Comparison of ENCODE assay signal across 1 cellular context in the genomic region with DNA sequence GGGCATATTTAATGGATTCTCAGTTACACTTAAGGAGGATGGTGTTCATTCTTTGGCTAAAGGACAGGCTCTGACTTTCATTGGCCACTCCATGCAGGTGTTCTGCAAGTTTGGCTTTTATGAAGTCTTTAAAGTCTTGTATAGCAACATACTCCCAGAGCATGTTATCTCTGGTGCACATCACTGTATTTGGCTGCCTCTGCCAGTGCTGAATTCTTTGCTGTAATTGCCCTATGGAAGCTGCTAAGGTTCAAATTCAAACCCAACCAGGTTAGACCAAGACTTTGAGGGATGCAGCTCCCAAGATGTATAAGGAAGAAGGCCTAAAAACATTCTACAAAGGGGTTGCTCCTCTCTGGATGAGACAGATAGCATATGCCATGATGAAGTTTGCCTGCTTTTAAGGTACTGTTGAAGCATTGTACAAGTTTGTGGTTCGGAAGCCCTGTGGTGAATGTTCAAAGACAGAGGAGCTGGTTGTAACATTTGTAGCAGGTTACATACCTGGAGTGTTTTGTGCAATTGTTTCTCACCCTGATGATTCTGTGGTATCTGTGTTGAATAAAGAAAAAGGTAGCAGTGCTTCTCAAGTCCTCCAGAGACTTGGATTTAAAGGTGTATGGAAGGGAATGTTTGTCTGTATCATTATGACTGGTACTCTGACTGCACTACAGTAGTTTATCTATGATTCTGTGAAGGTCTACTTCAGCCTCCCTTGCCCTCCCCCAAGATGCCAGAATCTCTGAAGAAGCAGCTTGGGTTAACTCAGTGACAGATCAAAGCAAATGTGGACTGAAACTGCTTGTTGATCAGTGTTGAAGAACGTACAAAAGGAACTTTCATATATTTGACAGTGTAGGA.
TF ChIP-seq lines count a peak whose summit lies in the region.

No MANE protein-coding gene starts in this region.

TF ChIP-seq in K562, 482 proteins besides CTCF, POLR2A, EP300 and RAD21:
- TF ChIP-seq, protein P1, sequence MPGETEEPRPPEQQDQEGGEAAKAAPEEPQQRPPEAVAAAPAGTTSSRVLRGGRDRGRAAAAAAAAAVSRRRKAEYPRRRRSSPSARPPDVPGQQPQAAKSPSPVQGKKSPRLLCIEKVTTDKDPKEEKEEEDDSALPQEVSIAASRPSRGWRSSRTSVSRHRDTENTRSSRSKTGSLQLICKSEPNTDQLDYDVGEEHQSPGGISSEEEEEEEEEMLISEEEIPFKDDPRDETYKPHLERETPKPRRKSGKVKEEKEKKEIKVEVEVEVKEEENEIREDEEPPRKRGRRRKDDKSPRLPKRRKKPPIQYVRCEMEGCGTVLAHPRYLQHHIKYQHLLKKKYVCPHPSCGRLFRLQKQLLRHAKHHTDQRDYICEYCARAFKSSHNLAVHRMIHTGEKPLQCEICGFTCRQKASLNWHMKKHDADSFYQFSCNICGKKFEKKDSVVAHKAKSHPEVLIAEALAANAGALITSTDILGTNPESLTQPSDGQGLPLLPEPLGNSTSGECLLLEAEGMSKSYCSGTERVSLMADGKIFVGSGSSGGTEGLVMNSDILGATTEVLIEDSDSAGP (CRISPR knock-in tag; IDR thresholded peaks at IDR 0.05) = no peak
- TF ChIP-seq, protein P2, sequence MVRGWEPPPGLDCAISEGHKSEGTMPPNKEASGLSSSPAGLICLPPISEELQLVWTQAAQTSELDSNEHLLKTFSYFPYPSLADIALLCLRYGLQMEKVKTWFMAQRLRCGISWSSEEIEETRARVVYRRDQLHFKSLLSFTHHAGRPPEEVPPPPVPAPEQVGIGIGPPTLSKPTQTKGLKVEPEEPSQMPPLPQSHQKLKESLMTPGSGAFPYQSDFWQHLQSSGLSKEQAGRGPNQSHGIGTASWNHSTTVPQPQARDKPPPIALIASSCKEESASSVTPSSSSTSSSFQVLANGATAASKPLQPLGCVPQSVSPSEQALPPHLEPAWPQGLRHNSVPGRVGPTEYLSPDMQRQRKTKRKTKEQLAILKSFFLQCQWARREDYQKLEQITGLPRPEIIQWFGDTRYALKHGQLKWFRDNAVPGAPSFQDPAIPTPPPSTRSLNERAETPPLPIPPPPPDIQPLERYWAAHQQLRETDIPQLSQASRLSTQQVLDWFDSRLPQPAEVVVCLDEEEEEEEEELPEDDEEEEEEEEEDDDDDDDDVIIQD (CRISPR knock-in tag; IDR thresholded peaks at IDR 0.05) = no peak
- TF ChIP-seq MAFG (tag; conservative IDR thresholded peaks at IDR 0.05) (no peak), KAT8 (IDR thresholded peaks at IDR 0.05; ENCODE audit: low read depth) (no peak), TRIM24 (IDR thresholded peaks at IDR 0.05) (no peak), ZBTB17 (CRISPR knock-in tag; IDR thresholded peaks at IDR 0.05) (peak; percentile 90)
- TF ChIP-seq, protein P3, sequence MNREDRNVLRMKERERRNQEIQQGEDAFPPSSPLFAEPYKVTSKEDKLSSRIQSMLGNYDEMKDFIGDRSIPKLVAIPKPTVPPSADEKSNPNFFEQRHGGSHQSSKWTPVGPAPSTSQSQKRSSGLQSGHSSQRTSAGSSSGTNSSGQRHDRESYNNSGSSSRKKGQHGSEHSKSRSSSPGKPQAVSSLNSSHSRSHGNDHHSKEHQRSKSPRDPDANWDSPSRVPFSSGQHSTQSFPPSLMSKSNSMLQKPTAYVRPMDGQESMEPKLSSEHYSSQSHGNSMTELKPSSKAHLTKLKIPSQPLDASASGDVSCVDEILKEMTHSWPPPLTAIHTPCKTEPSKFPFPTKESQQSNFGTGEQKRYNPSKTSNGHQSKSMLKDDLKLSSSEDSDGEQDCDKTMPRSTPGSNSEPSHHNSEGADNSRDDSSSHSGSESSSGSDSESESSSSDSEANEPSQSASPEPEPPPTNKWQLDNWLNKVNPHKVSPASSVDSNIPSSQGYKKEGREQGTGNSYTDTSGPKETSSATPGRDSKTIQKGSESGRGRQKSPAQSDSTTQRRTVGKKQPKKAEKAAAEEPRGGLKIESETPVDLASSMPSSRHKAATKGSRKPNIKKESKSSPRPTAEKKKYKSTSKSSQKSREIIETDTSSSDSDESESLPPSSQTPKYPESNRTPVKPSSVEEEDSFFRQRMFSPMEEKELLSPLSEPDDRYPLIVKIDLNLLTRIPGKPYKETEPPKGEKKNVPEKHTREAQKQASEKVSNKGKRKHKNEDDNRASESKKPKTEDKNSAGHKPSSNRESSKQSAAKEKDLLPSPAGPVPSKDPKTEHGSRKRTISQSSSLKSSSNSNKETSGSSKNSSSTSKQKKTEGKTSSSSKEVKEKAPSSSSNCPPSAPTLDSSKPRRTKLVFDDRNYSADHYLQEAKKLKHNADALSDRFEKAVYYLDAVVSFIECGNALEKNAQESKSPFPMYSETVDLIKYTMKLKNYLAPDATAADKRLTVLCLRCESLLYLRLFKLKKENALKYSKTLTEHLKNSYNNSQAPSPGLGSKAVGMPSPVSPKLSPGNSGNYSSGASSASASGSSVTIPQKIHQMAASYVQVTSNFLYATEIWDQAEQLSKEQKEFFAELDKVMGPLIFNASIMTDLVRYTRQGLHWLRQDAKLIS (CRISPR knock-in tag; IDR thresholded peaks at IDR 0.05) = 0 out of 2 replicates have a peak, but pooled peaks have one; percentile 13
- TF ChIP-seq, protein P4, sequence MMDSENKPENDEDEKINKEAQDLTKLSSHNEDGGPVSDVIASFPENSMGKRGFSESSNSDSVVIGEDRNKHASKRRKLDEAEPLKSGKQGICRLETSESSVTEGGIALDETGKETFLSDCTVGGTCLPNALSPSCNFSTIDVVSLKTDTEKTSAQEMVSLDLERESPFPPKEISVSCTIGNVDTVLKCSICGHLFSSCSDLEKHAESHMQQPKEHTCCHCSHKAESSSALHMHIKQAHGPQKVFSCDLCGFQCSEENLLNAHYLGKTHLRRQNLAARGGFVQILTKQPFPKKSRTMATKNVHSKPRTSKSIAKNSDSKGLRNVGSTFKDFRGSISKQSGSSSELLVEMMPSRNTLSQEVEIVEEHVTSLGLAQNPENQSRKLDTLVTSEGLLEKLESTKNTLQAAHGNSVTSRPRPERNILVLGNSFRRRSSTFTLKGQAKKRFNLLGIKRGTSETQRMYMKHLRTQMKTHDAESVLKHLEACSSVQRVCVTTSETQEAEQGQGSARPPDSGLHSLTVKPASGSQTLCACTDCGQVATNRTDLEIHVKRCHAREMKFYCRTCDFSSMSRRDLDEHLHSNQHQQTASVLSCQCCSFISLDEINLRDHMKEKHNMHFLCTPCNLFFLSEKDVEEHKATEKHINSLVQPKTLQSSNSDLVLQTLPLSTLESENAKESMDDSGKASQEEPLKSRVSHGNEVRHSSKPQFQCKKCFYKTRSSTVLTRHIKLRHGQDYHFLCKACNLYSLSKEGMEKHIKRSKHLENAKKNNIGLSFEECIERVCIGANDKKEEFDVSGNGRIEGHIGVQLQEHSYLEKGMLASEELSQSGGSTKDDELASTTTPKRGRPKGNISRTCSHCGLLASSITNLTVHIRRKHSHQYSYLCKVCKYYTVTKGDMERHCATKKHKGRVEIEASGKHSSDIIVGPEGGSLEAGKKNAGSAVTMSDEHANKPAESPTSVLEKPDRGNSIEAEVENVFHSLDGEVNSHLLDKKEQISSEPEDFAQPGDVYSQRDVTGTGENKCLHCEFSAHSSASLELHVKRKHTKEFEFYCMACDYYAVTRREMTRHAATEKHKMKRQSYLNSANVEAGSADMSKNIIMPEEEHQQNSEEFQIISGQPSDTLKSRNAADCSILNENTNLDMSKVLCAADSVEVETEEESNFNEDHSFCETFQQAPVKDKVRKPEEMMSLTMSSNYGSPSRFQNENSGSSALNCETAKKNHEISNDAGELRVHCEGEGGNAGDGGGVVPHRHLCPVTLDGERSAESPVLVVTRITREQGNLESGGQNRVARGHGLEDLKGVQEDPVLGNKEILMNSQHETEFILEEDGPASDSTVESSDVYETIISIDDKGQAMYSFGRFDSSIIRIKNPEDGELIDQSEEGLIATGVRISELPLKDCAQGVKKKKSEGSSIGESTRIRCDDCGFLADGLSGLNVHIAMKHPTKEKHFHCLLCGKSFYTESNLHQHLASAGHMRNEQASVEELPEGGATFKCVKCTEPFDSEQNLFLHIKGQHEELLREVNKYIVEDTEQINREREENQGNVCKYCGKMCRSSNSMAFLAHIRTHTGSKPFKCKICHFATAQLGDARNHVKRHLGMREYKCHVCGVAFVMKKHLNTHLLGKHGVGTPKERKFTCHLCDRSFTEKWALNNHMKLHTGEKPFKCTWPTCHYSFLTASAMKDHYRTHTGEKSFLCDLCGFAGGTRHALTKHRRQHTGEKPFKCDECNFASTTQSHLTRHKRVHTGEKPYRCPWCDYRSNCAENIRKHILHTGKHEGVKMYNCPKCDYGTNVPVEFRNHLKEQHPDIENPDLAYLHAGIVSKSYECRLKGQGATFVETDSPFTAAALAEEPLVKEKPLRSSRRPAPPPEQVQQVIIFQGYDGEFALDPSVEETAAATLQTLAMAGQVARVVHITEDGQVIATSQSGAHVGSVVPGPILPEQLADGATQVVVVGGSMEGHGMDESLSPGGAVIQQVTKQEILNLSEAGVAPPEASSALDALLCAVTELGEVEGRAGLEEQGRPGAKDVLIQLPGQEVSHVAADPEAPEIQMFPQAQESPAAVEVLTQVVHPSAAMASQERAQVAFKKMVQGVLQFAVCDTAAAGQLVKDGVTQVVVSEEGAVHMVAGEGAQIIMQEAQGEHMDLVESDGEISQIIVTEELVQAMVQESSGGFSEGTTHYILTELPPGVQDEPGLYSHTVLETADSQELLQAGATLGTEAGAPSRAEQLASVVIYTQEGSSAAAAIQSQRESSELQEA (IDR thresholded peaks at IDR 0.05; ENCODE audit: low read depth) = peak; percentile 80
- TF ChIP-seq, protein P5, sequence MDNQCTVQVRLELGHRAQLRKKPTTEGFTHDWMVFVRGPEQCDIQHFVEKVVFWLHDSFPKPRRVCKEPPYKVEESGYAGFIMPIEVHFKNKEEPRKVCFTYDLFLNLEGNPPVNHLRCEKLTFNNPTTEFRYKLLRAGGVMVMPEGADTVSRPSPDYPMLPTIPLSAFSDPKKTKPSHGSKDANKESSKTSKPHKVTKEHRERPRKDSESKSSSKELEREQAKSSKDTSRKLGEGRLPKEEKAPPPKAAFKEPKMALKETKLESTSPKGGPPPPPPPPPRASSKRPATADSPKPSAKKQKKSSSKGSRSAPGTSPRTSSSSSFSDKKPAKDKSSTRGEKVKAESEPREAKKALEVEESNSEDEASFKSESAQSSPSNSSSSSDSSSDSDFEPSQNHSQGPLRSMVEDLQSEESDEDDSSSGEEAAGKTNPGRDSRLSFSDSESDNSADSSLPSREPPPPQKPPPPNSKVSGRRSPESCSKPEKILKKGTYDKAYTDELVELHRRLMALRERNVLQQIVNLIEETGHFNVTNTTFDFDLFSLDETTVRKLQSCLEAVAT (IDR thresholded peaks at IDR 0.05) = peak in 1 of 2 experiments; percentile 77; a peak in 1 of 4 replicates
- TF ChIP-seq, protein P6, sequence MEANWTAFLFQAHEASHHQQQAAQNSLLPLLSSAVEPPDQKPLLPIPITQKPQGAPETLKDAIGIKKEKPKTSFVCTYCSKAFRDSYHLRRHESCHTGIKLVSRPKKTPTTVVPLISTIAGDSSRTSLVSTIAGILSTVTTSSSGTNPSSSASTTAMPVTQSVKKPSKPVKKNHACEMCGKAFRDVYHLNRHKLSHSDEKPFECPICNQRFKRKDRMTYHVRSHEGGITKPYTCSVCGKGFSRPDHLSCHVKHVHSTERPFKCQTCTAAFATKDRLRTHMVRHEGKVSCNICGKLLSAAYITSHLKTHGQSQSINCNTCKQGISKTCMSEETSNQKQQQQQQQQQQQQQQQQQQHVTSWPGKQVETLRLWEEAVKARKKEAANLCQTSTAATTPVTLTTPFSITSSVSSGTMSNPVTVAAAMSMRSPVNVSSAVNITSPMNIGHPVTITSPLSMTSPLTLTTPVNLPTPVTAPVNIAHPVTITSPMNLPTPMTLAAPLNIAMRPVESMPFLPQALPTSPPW (CRISPR knock-in tag; IDR thresholded peaks at IDR 0.05) = peak; percentile 5; the same call in 1 of the 2 replicates
